ENCODE assay signal across 1 cellular context in the genomic region with DNA sequence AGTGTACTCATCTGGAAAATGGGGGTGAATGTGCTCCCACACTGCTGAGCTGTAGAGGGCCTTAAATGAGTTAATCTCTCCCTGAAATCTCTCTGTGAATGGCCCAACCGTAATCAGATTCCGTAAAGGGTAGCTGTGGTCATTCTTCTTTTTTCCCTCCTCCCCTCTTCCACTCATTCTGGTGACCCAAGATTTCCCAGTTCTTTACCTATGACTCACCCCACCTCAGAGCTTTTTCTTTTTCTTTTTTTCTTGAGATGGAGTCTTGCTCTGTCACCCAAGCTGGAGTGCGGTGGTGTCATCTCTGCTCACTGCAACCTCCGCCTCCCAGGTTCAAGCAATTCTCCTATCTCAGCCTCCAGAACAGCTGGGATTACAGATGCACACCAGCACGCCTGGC.
TF ChIP-seq lines count a peak whose summit lies in the region.

No MANE protein-coding gene starts in this region.

TF ChIP-seq in K562, 482 proteins besides CTCF, POLR2A, EP300 and RAD21 (continued from another document):
- TF ChIP-seq, protein P1, sequence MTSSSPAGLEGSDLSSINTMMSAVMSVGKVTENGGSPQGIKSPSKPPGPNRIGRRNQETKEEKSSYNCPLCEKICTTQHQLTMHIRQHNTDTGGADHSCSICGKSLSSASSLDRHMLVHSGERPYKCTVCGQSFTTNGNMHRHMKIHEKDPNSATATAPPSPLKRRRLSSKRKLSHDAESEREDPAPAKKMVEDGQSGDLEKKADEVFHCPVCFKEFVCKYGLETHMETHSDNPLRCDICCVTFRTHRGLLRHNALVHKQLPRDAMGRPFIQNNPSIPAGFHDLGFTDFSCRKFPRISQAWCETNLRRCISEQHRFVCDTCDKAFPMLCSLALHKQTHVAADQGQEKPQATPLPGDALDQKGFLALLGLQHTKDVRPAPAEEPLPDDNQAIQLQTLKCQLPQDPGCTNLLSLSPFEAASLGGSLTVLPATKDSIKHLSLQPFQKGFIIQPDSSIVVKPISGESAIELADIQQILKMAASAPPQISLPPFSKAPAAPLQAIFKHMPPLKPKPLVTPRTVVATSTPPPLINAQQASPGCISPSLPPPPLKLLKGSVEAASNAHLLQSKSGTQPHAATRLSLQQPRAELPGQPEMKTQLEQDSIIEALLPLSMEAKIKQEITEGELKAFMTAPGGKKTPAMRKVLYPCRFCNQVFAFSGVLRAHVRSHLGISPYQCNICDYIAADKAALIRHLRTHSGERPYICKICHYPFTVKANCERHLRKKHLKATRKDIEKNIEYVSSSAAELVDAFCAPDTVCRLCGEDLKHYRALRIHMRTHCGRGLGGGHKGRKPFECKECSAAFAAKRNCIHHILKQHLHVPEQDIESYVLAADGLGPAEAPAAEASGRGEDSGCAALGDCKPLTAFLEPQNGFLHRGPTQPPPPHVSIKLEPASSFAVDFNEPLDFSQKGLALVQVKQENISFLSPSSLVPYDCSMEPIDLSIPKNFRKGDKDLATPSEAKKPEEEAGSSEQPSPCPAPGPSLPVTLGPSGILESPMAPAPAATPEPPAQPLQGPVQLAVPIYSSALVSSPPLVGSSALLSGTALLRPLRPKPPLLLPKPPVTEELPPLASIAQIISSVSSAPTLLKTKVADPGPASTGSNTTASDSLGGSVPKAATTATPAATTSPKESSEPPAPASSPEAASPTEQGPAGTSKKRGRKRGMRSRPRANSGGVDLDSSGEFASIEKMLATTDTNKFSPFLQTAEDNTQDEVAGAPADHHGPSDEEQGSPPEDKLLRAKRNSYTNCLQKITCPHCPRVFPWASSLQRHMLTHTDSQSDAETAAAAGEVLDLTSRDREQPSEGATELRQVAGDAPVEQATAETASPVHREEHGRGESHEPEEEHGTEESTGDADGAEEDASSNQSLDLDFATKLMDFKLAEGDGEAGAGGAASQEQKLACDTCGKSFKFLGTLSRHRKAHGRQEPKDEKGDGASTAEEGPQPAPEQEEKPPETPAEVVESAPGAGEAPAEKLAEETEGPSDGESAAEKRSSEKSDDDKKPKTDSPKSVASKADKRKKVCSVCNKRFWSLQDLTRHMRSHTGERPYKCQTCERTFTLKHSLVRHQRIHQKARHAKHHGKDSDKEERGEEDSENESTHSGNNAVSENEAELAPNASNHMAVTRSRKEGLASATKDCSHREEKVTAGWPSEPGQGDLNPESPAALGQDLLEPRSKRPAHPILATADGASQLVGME (CRISPR knock-in tag; IDR thresholded peaks at IDR 0.05): no peak
- TF ChIP-seq DPF2 (IDR thresholded peaks at IDR 0.05): no peak
- TF ChIP-seq RBM17 (IDR thresholded peaks at IDR 0.05; ENCODE audit: borderline replicate concordance, low read depth, low read length): no peak
- TF ChIP-seq, protein P2, sequence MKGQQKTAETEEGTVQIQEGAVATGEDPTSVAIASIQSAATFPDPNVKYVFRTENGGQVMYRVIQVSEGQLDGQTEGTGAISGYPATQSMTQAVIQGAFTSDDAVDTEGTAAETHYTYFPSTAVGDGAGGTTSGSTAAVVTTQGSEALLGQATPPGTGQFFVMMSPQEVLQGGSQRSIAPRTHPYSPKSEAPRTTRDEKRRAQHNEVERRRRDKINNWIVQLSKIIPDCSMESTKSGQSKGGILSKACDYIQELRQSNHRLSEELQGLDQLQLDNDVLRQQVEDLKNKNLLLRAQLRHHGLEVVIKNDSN (CRISPR knock-in tag; IDR thresholded peaks at IDR 0.05): no peak
- TF ChIP-seq ZNF584 (CRISPR knock-in tag; IDR thresholded peaks at IDR 0.05; ENCODE audit: low read depth): no peak
- no peak for TF ChIP-seq MCM2 (IDR thresholded peaks at IDR 0.05; ENCODE audit: low read depth)
- TF ChIP-seq, protein P3, sequence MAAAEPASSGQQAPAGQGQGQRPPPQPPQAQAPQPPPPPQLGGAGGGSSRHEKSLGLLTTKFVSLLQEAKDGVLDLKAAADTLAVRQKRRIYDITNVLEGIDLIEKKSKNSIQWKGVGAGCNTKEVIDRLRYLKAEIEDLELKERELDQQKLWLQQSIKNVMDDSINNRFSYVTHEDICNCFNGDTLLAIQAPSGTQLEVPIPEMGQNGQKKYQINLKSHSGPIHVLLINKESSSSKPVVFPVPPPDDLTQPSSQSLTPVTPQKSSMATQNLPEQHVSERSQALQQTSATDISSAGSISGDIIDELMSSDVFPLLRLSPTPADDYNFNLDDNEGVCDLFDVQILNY (CRISPR knock-in tag; IDR thresholded peaks at IDR 0.05): no peak
- no peak for TF ChIP-seq TEAD1 (CRISPR knock-in tag; IDR thresholded peaks at IDR 0.05)
- TF ChIP-seq, protein P4, sequence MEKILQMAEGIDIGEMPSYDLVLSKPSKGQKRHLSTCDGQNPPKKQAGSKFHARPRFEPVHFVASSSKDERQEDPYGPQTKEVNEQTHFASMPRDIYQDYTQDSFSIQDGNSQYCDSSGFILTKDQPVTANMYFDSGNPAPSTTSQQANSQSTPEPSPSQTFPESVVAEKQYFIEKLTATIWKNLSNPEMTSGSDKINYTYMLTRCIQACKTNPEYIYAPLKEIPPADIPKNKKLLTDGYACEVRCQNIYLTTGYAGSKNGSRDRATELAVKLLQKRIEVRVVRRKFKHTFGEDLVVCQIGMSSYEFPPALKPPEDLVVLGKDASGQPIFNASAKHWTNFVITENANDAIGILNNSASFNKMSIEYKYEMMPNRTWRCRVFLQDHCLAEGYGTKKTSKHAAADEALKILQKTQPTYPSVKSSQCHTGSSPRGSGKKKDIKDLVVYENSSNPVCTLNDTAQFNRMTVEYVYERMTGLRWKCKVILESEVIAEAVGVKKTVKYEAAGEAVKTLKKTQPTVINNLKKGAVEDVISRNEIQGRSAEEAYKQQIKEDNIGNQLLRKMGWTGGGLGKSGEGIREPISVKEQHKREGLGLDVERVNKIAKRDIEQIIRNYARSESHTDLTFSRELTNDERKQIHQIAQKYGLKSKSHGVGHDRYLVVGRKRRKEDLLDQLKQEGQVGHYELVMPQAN (IDR thresholded peaks at IDR 0.05; ENCODE audit: borderline replicate concordance): no peak
- no peak for TF ChIP-seq TEAD2 (tag; IDR thresholded peaks at IDR 0.05)
